8 cellular contexts compared by ENCODE assay signal in the genomic region with DNA sequence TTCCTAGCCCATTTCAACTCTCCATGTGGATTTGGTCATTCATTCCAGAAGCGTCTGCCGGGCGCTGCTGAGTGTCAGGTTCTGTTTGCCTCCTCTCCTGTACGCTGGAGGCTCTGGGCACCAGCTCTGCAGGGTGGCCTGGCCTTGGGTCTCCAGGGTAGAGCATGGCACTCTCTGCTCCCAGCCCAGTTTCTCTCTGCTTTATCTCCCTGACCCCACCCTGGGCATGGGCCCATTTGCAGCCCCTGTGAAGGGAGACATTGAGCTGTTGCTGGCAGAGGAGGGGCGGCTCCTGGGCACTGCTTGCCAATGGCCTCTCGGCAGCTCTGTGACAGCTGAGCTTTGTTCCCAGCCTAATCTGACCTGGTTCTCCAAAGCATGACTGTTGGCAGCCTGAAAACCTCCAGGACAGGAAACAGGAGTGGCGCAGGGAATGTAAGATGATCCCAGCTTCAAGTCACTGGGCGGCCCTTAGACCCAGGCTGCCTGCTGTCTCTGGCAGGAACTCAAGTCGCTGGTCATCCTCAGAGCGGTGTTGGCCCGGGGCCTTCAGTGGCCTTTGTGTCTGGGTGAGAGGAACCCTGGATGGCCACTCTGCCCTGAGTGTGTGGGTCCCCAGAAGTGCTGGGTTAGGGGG.
DNase-seq lines count a peak whose midpoint lies in the region; ATAC-seq and TF ChIP-seq lines count a peak whose summit lies in the region.

No MANE protein-coding gene starts in this region.

- peak; percentile 90 for DNase-seq in GM04504 (ENCODE audit: low read depth)
- DNase-seq in SHP77 (lab: John Stamatoyannopoulos, UW) = peak; percentile 69 to 76
- peak; percentile 54 to 78 for DNase-seq in foreskin keratinocyte
- DNase-seq in sciatic nerve (ENCODE audit: low spot score) = no peak
- DNase-seq in activated naive CD4-positive, alpha-beta T cell treated with anti-CD3 and anti-CD28 coated beads for 36 hours = no peak
- DNase-seq in activated CD4-positive, alpha-beta T cell treated with anti-CD3 and anti-CD28 coated beads for 4 hours = no peak
- DNase-seq in GM10266 (ENCODE audit: extremely low spot score) = no peak

- ATAC-seq in foreskin keratinocyte (no peak), sciatic nerve (peak; percentile 42), HG02588 (IDR thresholded peaks at IDR 0.05; ENCODE audit: unreplicated experiment) (no peak)

- H3K27me3 Mint-ChIP-seq in activated naive CD4-positive, alpha-beta T cell treated with anti-CD3 and anti-CD28 coated beads for 36 hours (ENCODE audit: low read depth) = peaks cover under 1% of the 10 kb centered on the region

- H3K27me3 ChIP-seq in foreskin keratinocyte = no peaks in the 10 kb centered on the region

- peak overlapping the region; percentile 88 for H3K27ac ChIP-seq in foreskin keratinocyte

- H3K4me1 ChIP-seq in foreskin keratinocyte = peaks cover 28% of the 10 kb centered on the region

- no peaks in the 10 kb centered on the region for H3K36me3 Mint-ChIP-seq in activated naive CD4-positive, alpha-beta T cell treated with anti-CD3 and anti-CD28 coated beads for 36 hours (ENCODE audit: low read depth)

- no peak for TF ChIP-seq CTCF in foreskin keratinocyte (conservative IDR thresholded peaks at IDR 0.05)
- TF ChIP-seq CTCF in GM10266 (IDR thresholded peaks at IDR 0.05; ENCODE audit: control insufficient read depth, insufficient read depth, low read depth, missing control alignments) = no peak

- no peaks in the 10 kb centered on the region for H3K9me3 Mint-ChIP-seq in activated naive CD4-positive, alpha-beta T cell treated with anti-CD3 and anti-CD28 coated beads for 36 hours

- CTCF ChIA-PET in activated naive CD4-positive, alpha-beta T cell treated with anti-CD3 and anti-CD28 coated beads for 36 hours (lab: Charles Lee) = no interaction called here

- H3K27ac Mint-ChIP-seq in activated naive CD4-positive, alpha-beta T cell treated with anti-CD3 and anti-CD28 coated beads for 36 hours = no peak overlapping the region

- intact Hi-C loops in sciatic nerve (cut with DNase I) = no loop called here
- intact Hi-C loops in activated naive CD4-positive, alpha-beta T cell treated with anti-CD3 and anti-CD28 coated beads for 36 hours (cut with micrococcal nuclease) = no loop called here

- peaks cover under 1% of the 10 kb centered on the region for H3K4me1 Mint-ChIP-seq in activated naive CD4-positive, alpha-beta T cell treated with anti-CD3 and anti-CD28 coated beads for 36 hours (ENCODE audit: low read depth)

- H3K4me3 Mint-ChIP-seq in activated naive CD4-positive, alpha-beta T cell treated with anti-CD3 and anti-CD28 coated beads for 36 hours = no peak overlapping the region

Comparison
In these comparisons a context has a peak if more than half of its experiments do, and no peak if none do; other contexts are left out.
1. DNase-seq: peak in GM04504 (single experiment), SHP77 (2 of 2) and foreskin keratinocyte (2 of 2); none in sciatic nerve (single experiment), activated naive CD4-positive, alpha-beta T cell treated with anti-CD3 and anti-CD28 coated beads for 36 hours (single experiment), activated CD4-positive, alpha-beta T cell treated with anti-CD3 and anti-CD28 coated beads for 4 hours (0 of 2) and GM10266 (single experiment).